Comparison of ENCODE assay signal across 15 cellular contexts in genomic region chr1:160436975-160437374, GRCh38. TPM values are rescaled to one million over a fixed set of nuclear protein-coding genes. Genes with fewer than 3 reads are reported as not detected.
DNase-seq lines count a peak whose midpoint lies in the region; ATAC-seq lines count a peak whose summit lies in the region.
"Had no signal": no experiment of that assay in that cellular context is flagged by ENCODE, and none has a peak within 500 bp of the region (broad histone marks: within the 10 kb centered on the region; RNA-seq: fewer than 3 reads in every experiment).

No MANE protein-coding gene starts in this region.

- peaks cover 13% of the 10 kb centered on the region for H3K36me3 Mint-ChIP-seq in activated CD4-positive, alpha-beta T cell treated with anti-CD3 and anti-CD28 coated beads, Interleukin-2, amount 10 ng/mL, durations not matched to agents 24 days and 14 days (ENCODE audit: low read depth)
- H3K36me3 Mint-ChIP-seq in activated naive CD8-positive, alpha-beta T cell treated with anti-CD3 and anti-CD28 coated beads for 36 hours, result peaks cover 36% of the 10 kb centered on the region

- no peak for DNase-seq in activated CD4-positive, alpha-beta T cell treated with anti-CD3 and anti-CD28 coated beads, Interleukin-2, amount 10 ng/mL, durations not matched to agents 24 days and 14 days
- no peak for DNase-seq in activated CD4-positive, alpha-beta T cell treated with anti-CD3 and anti-CD28 coated beads, Interleukin-2, amount 50 U/mL, for 1 hour
- DNase-seq in M059J (ENCODE audit: low read depth), result peak; percentile 14
- DNase-seq in activated naive CD8-positive, alpha-beta T cell treated with anti-CD3 and anti-CD28 coated beads for 36 hours, result no peak
- peak; percentile 8 for DNase-seq in renal cortical epithelial cell (ENCODE audit: low read depth)
- no peak for DNase-seq in nucleus accumbens (lab: John Stamatoyannopoulos, UW)
- DNase-seq in stimulated activated CD4-positive, alpha-beta T cell treated with anti-CD3 and anti-CD28 coated beads, Interleukin-1b, Interleukin-23, amount 100 ng/mL, for 48 hours, result no peak
- DNase-seq: aorta, heart right ventricle, KBM-7, mucosa of descending colon, NCI-H1436 treated with DMSO at 0.1 percent for 48 hours, NCI-H446 treated with DMSO at 0.1 percent for 48 hours, WERI-Rb-1 had no signal

- H3K27ac Mint-ChIP-seq in activated CD4-positive, alpha-beta T cell treated with anti-CD3 and anti-CD28 coated beads, Interleukin-2, amount 10 ng/mL, durations not matched to agents 24 days and 14 days, result peak overlapping the region; percentile 84
- peak overlapping the region; percentile 94 for H3K27ac Mint-ChIP-seq in activated naive CD8-positive, alpha-beta T cell treated with anti-CD3 and anti-CD28 coated beads for 36 hours

- no peaks in the 10 kb centered on the region for H3K27me3 Mint-ChIP-seq in activated CD4-positive, alpha-beta T cell treated with anti-CD3 and anti-CD28 coated beads, Interleukin-2, amount 10 ng/mL, durations not matched to agents 24 days and 14 days
- H3K27me3 Mint-ChIP-seq in activated naive CD8-positive, alpha-beta T cell treated with anti-CD3 and anti-CD28 coated beads for 36 hours, result no peaks in the 10 kb centered on the region

- intact Hi-C loops in activated CD4-positive, alpha-beta T cell treated with anti-CD3 and anti-CD28 coated beads, Interleukin-2, amount 10 ng/mL, durations not matched to agents 24 days and 14 days (cut with micrococcal nuclease), result no loop called here

- peaks cover 10% of the 10 kb centered on the region for H3K9me3 Mint-ChIP-seq in activated CD4-positive, alpha-beta T cell treated with anti-CD3 and anti-CD28 coated beads, Interleukin-2, amount 10 ng/mL, durations not matched to agents 24 days and 14 days
- H3K9me3 Mint-ChIP-seq in activated naive CD8-positive, alpha-beta T cell treated with anti-CD3 and anti-CD28 coated beads for 36 hours, result peaks cover 23% of the 10 kb centered on the region

- ATAC-seq in GM19035 (IDR thresholded peaks at IDR 0.05; ENCODE audit: unreplicated experiment), result no peak
- ATAC-seq: heart right ventricle had no signal

- peaks cover 44% of the 10 kb centered on the region for H3K4me1 Mint-ChIP-seq in activated CD4-positive, alpha-beta T cell treated with anti-CD3 and anti-CD28 coated beads, Interleukin-2, amount 10 ng/mL, durations not matched to agents 24 days and 14 days
- peaks cover 40% of the 10 kb centered on the region for H3K4me1 Mint-ChIP-seq in activated naive CD8-positive, alpha-beta T cell treated with anti-CD3 and anti-CD28 coated beads for 36 hours

- H3K4me3 Mint-ChIP-seq in activated CD4-positive, alpha-beta T cell treated with anti-CD3 and anti-CD28 coated beads, Interleukin-2, amount 10 ng/mL, durations not matched to agents 24 days and 14 days, result peak overlapping the region; percentile 57
- H3K4me3 Mint-ChIP-seq in activated naive CD8-positive, alpha-beta T cell treated with anti-CD3 and anti-CD28 coated beads for 36 hours, result no peak overlapping the region

RNA-seq across cellular contexts. Expression of gene VANGL2, which starts 36.6 kb away (rescaled TPM):
- 0.02 and 0.05 TPM in 2 replicates for total RNA-seq in activated CD4-positive, alpha-beta T cell treated with anti-CD3 and anti-CD28 coated beads, Interleukin-2, amount 10 ng/mL, durations not matched to agents 24 days and 14 days
- 0.27 and 0.34 TPM in 2 replicates for total RNA-seq in M059J (2014; rRNA removed; shearing (Covaris generic))
- total RNA-seq in activated naive CD8-positive, alpha-beta T cell treated with anti-CD3 and anti-CD28 coated beads for 36 hours, result under 1 TPM; 0.24 to 0.31 TPM
- 4.2 and 17.7 TPM in 2 replicates for total RNA-seq in renal cortical epithelial cell

Comparison
In these comparisons a context has a peak if more than half of its experiments do, and no peak if none do; other contexts are left out.
1. DNase-seq: peak in M059J (single experiment) and renal cortical epithelial cell (single experiment); none in activated CD4-positive, alpha-beta T cell treated with anti-CD3 and anti-CD28 coated beads, Interleukin-2, amount 10 ng/mL, durations not matched to agents 24 days and 14 days (single experiment), activated CD4-positive, alpha-beta T cell treated with anti-CD3 and anti-CD28 coated beads, Interleukin-2, amount 50 U/mL, for 1 hour (single experiment), activated naive CD8-positive, alpha-beta T cell treated with anti-CD3 and anti-CD28 coated beads for 36 hours (single experiment), nucleus accumbens (0 of 56) and stimulated activated CD4-positive, alpha-beta T cell treated with anti-CD3 and anti-CD28 coated beads, Interleukin-1b, Interleukin-23, amount 100 ng/mL, for 48 hours (single experiment).